ENCODE assay signal across 30 cellular contexts in genomic region chr16:85707528-85708095, GRCh38. TPM values are rescaled to one million over a fixed set of nuclear protein-coding genes. Genes with fewer than 3 reads are reported as not detected.
A peak's percentile ranks its signal among the peaks of the same experiment; 100 is the strongest.
DNase-seq lines count a peak whose midpoint lies in the region; ATAC-seq and TF ChIP-seq lines count a peak whose summit lies in the region.
"Had no signal": no experiment of that assay in that cellular context is flagged by ENCODE, and none has a peak within 500 bp of the region (broad histone marks: within the 10 kb centered on the region; RNA-seq: fewer than 3 reads in every experiment).

No MANE protein-coding gene starts in this region.

- H3K79me2 ChIP-seq in GM23338 (replicated peaks; ENCODE audit: insufficient read depth) = no peaks in the 10 kb centered on the region

- H3K27me3 ChIP-seq in GM23338 (ENCODE audit: insufficient read depth) = no peaks in the 10 kb centered on the region
- H3K27me3 ChIP-seq: ascending aorta; BLaER1 treated with 17β-estradiol and CSF1 and Interleukin-3, amounts not matched to agents 10 nM and 100 nM; pancreas; right atrium auricular region; spleen had no signal

- H3K9me3 Mint-ChIP-seq in GM23338 = peaks cover 5% of the 10 kb centered on the region; the same call in 2 of the 3 replicates

- no peak overlapping the region for H3K27ac Mint-ChIP-seq in GM23338
- H3K27ac Mint-ChIP-seq: activated naive CD8-positive, alpha-beta T cell treated with anti-CD3 and anti-CD28 coated beads for 36 hours; nephron progenitor cell; T-helper 17 cell had no signal

- H2AFZ ChIP-seq in GM23338 = no peak overlapping the region

- no peaks in the 10 kb centered on the region for H3K9me2 ChIP-seq in GM23338 (ENCODE audit: insufficient read depth)
- H3K9me2 ChIP-seq: SK-N-SH had no signal

- no peak overlapping the region for H3K4me3 ChIP-seq in GM23338
- no peak overlapping the region for H3K4me3 ChIP-seq in mucosa of descending colon
- H3K4me3 ChIP-seq: ascending aorta; BLaER1 treated with 17β-estradiol and CSF1 and Interleukin-3, amounts not matched to agents 10 nM and 100 nM; coronary artery; lung; pancreas; right atrium auricular region; spleen had no signal

- H3K27me3 Mint-ChIP-seq in GM23338 (ENCODE audit: insufficient read depth, low read depth, poor library complexity) = no peaks in the 10 kb centered on the region
- H3K27me3 Mint-ChIP-seq: activated naive CD8-positive, alpha-beta T cell treated with anti-CD3 and anti-CD28 coated beads for 36 hours had no signal

- ATAC-seq in GM23338 (peak; percentile 38), mucosa of descending colon (peak; percentile 59), HG03457 (IDR thresholded peaks at IDR 0.05; ENCODE audit: unreplicated experiment) (no peak)
- ATAC-seq: pancreas, T-helper 17 cell had no signal

- intact Hi-C loops in mucosa of descending colon (cut with DNase I, micrococcal nuclease) = no loop called here

- H3K27ac ChIP-seq in GM23338 (ENCODE audit: low read depth) = no peak overlapping the region
- H3K27ac ChIP-seq: ascending aorta; BLaER1 treated with 17β-estradiol and CSF1 and Interleukin-3, amounts not matched to agents 10 nM and 100 nM; coronary artery; pancreas; right atrium auricular region; spleen had no signal

- peaks cover 8% of the 10 kb centered on the region for H3K36me3 Mint-ChIP-seq in GM23338 (ENCODE audit: low read depth)

- no peaks in the 10 kb centered on the region for H4K20me1 ChIP-seq in GM23338 (replicated peaks; ENCODE audit: insufficient read depth)

- H3K4me1 ChIP-seq in GM23338 (ENCODE audit: insufficient read depth) = peaks cover 3% of the 10 kb centered on the region; the same call in 1 of the 2 replicates
- H3K4me1 ChIP-seq in mucosa of descending colon (ENCODE audit: low read depth) = no peaks in the 10 kb centered on the region
- H3K4me1 ChIP-seq: ascending aorta; BLaER1 treated with 17β-estradiol and CSF1 and Interleukin-3, amounts not matched to agents 10 nM and 100 nM; pancreas; right atrium auricular region; spleen had no signal

- H3K36me3 ChIP-seq in GM23338 (ENCODE audit: insufficient read depth) = no peaks in the 10 kb centered on the region
- H3K36me3 ChIP-seq in mucosa of descending colon (ENCODE audit: low read depth) = no peaks in the 10 kb centered on the region
- H3K36me3 ChIP-seq: ascending aorta, pancreas, right atrium auricular region had no signal

- TF ChIP-seq CTCF in GM23338 (conservative IDR thresholded peaks at IDR 0.05; ENCODE audit: low read depth in 2 of 2) (no peak), mucosa of descending colon (IDR thresholded peaks at IDR 0.05) (no peak)

- DNase-seq in COR-L47 (lab: John Stamatoyannopoulos, UW) = peak; percentile 43
- no peak for DNase-seq in GM23338 (ENCODE audit: low spot score)
- DNase-seq in NCI-H69 (lab: John Stamatoyannopoulos, UW) = peak; percentile 62
- DNase-seq in mucosa of descending colon = no peak
- DNase-seq in NCI-H1436 treated with DMSO at 0.1 percent for 48 hours (lab: John Stamatoyannopoulos, UW) = no peak
- DNase-seq in globus pallidus (ENCODE audit: low spot score) = no peak
- no peak for DNase-seq in NK-92 (lab: John Stamatoyannopoulos, UW; ENCODE audit: unreplicated experiment)
- DNase-seq: activated CD4-positive, alpha-beta T cell treated with anti-CD3 and anti-CD28 coated beads for 1 hour; activated effector memory CD4-positive, alpha-beta T cell treated with Interleukin-2 at 50 U/mL for 16 hours; activated naive CD8-positive, alpha-beta T cell treated with anti-CD3 and anti-CD28 coated beads for 36 hours; activated T-cell treated with anti-CD3 and anti-CD28 coated beads for 4 hours; effector memory CD4-positive, alpha-beta T cell; EL; erythroblast; head of caudate nucleus; Kasumi-1; MV-4-11; NCI-H187 treated with DMSO at 0.1 percent for 48 hours; nephron progenitor cell; pancreas; SK-N-SH; spleen; stimulated activated CD4-positive, alpha-beta T cell treated with anti-CD3 and anti-CD28 coated beads, Interleukin-2, amount 100 ng/mL, for 48 hours; T-helper 17 cell had no signal

- H3F3A ChIP-seq in GM23338 (replicated peaks; ENCODE audit: low read depth) = no peaks in the 10 kb centered on the region

- peaks cover 8% of the 10 kb centered on the region for H3K4me1 Mint-ChIP-seq in GM23338
- H3K4me1 Mint-ChIP-seq: activated naive CD8-positive, alpha-beta T cell treated with anti-CD3 and anti-CD28 coated beads for 36 hours; T-helper 17 cell had no signal

- no peak overlapping the region for H3K4me3 Mint-ChIP-seq in GM23338
- H3K4me3 Mint-ChIP-seq: activated naive CD8-positive, alpha-beta T cell treated with anti-CD3 and anti-CD28 coated beads for 36 hours; nephron progenitor cell; T-helper 17 cell had no signal

- H3K4me2 ChIP-seq in GM23338 = no peak overlapping the region
- H3K4me2 ChIP-seq: BLaER1 treated with 17β-estradiol and CSF1 and Interleukin-3, amounts not matched to agents 10 nM and 100 nM; SK-N-SH had no signal

- H3K9me3 ChIP-seq in mucosa of descending colon = no peaks in the 10 kb centered on the region
- H3K9me3 ChIP-seq: pancreas, SK-N-SH had no signal

TF ChIP-seq in GM23338, 12 proteins besides CTCF, POLR2A, EP300 and RAD21 (continues in another document):
- TF ChIP-seq REST (IDR thresholded peaks at IDR 0.05; ENCODE audit: unreplicated experiment) (no peak), ETS1 (IDR thresholded peaks at IDR 0.05) (no peak), NANOG (IDR thresholded peaks at IDR 0.05; ENCODE audit: borderline replicate concordance) (no peak), EZH2phosphoT487 (IDR thresholded peaks at IDR 0.05; ENCODE audit: unreplicated experiment) (no peak), CREB1 (CRISPR knock-in tag; IDR thresholded peaks at IDR 0.05; ENCODE audit: low read depth) (no peak)

RNA-seq across cellular contexts. Expression of gene GINS2, which starts 18.9 kb away (rescaled TPM):
- 35.0 and 40.5 TPM in 2 replicates for total RNA-seq in GM23338 (2014; rRNA removed; shearing (Covaris generic))
- polyA plus RNA-seq in GM23338 (2016; fragmentation: Nextera tagmentation; extraction: Ambion mirVana) = 42.0 and 44.4 TPM in 2 replicates
- total RNA-seq in mucosa of descending colon = 10 to 100 TPM in 1 of 3 donors, 1 to 10 TPM in 2; 1.2 to 11.8 (median 5.4) TPM
- total RNA-seq: ascending aorta had no signal

RNA-seq across cellular contexts. Expression of gene C16orf74, which starts 43.3 kb away (rescaled TPM):
- total RNA-seq in GM23338 (2014; rRNA removed; shearing (Covaris generic)) = 11.3 and 12.1 TPM in 2 replicates
- 19.0 and 19.1 TPM in 2 replicates for polyA plus RNA-seq in GM23338 (2016; fragmentation: Nextera tagmentation; extraction: Ambion mirVana)
- total RNA-seq in mucosa of descending colon = 1 to 10 TPM in 2 of 3 donors, under 1 TPM in 1; 0.73 to 1.3 (median 1.0) TPM
- total RNA-seq: ascending aorta had no signal

Comparison
In these comparisons a context has a peak if more than half of its experiments do, and no peak if none do; other contexts are left out.
1. DNase-seq: peak in COR-L47 (single experiment) and NCI-H69 (single experiment); none in GM23338 (single experiment), mucosa of descending colon (0 of 3), NCI-H1436 treated with DMSO at 0.1 percent for 48 hours (single experiment), globus pallidus (single experiment) and NK-92 (single experiment).